In genomic region chr9:107637421-107638420, GRCh38 we compare ENCODE assay signal across 7 cellular contexts.
DNase-seq lines count a peak whose midpoint lies in the region; ATAC-seq and TF ChIP-seq lines count a peak whose summit lies in the region.

No MANE protein-coding gene starts in this region.

- DNase-seq in GM13977 (ENCODE audit: low spot score): peak; percentile 58
- peak; percentile 58 for DNase-seq in NCI-H2029 (lab: John Stamatoyannopoulos, UW)
- peak; percentile 44 to 81 for DNase-seq in T47D (ENCODE audit: low read depth in 1 of 2, low spot score in 1 of 2)
- peak; percentile 61 for DNase-seq in prostate gland (ENCODE audit: low spot score)
- no peak for DNase-seq in NCI-H1048 (lab: John Stamatoyannopoulos, UW)

- TF ChIP-seq CTCF in GM13977 (IDR thresholded peaks at IDR 0.05; ENCODE audit: extremely low read depth, insufficient read depth, missing control alignments): no peak
- TF ChIP-seq CTCF in prostate gland (IDR thresholded peaks at IDR 0.05): peak in 2 of 4 experiments; percentile 12 to 22

- no peak for ATAC-seq in HG03039 (IDR thresholded peaks at IDR 0.05; ENCODE audit: unreplicated experiment)

- in situ Hi-C loops in GM13977 (cut with MboI; ENCODE audit: low pct_unique_long_range_greater_than_20kb, low sequenced_read_pairs, unreplicated experiment) (no loop called here), T47D (cut with HindIII; ENCODE audit: low pct_unique_long_range_greater_than_20kb, low sequenced_read_pairs) (no loop called here)

- H3K9me3 ChIP-seq in prostate gland: no peaks in the 10 kb centered on the region

- no peaks in the 10 kb centered on the region for H3K36me3 ChIP-seq in prostate gland

- peak overlapping the region; percentile 66 to 90 for H3K27ac ChIP-seq in prostate gland

- H3K4me1 ChIP-seq in prostate gland (replicated peaks): no peaks in the 10 kb centered on the region

- TF ChIP-seq POLR2A in prostate gland (IDR thresholded peaks at IDR 0.05): peak; percentile 55

- intact Hi-C loops in prostate gland (cut with DNase I): loop anchor here (2.0 to 5.0 kb wide), 5 partner anchors 95 to 505 kb away; no protein-coding TSS in a partner anchor

- peak overlapping the region; percentile 47 for H3K4me3 ChIP-seq in iPS-11a (ENCODE audit: low read depth, low read length)
- peak overlapping the region; percentile 36 to 38 for H3K4me3 ChIP-seq in prostate gland

- 18% methylated on average over 67 of the region's 67 CpGs for WGBS in prostate gland

- H3K27me3 ChIP-seq in prostate gland (replicated peaks; ENCODE audit: insufficient read depth): no peaks in the 10 kb centered on the region
